8 cellular contexts compared by ENCODE assay signal in genomic region chr17:35849469-35850348, GRCh38. TPM values are rescaled to one million over a fixed set of nuclear protein-coding genes. Genes with fewer than 3 reads are reported as not detected.
DNase-seq lines count a peak whose midpoint lies in the region; ATAC-seq and TF ChIP-seq lines count a peak whose summit lies in the region.

No MANE protein-coding gene starts in this region.

- peaks cover 29% of the 10 kb centered on the region for H3K36me3 ChIP-seq in left ventricle myocardium inferior
- H3K36me3 ChIP-seq in gastrocnemius medialis, result peaks cover 3 to 37% of the 10 kb centered on the region in 2 donors

- H3K27ac ChIP-seq in left ventricle myocardium inferior (replicated peaks) (no peak overlapping the region), gastrocnemius medialis (no peak overlapping the region)

- peak overlapping the region in 1 of 2 donors; percentile 85 for H3K27ac Mint-ChIP-seq in activated naive CD4-positive, alpha-beta T cell treated with anti-CD3 and anti-CD28 coated beads, Interleukin-2, amount 50 U/mL, for 72 hours

- intact Hi-C loops in left ventricle myocardium inferior (cut with micrococcal nuclease), result no loop called here
- intact Hi-C loops in gastrocnemius medialis (cut with DNase I; ENCODE audit: low total_unique reads), result no loop called here

- DNase-seq in Daoy (ENCODE audit: low read depth), result peak; percentile 47
- DNase-seq in LNCaP clone FGC (ENCODE audit: low read depth), result peak; percentile 33
- DNase-seq in SHP77 treated with DMSO at 0.1 percent for 48 hours (lab: John Stamatoyannopoulos, UW), result peak; percentile 8
- DNase-seq in activated naive CD4-positive, alpha-beta T cell treated with anti-CD3 and anti-CD28 coated beads, Interleukin-2, amount 50 U/mL, for 72 hours (ENCODE audit: low spot score in 2 of 2), result peak in 1 of 2 donors; percentile 58
- DNase-seq in left ventricle myocardium inferior, result no peak
- no peak for DNase-seq in gastrocnemius medialis

- in situ Hi-C loops in gastrocnemius medialis (cut with MboI; ENCODE audit: low sequenced_read_pairs in 4 of 4), result loop anchor here in 1 of 4 donors (25.0 kb wide), 1 partner anchor 113 kb away; no protein-coding TSS in a partner anchor

- no peaks in the 10 kb centered on the region for H3K9me3 Mint-ChIP-seq in activated naive CD4-positive, alpha-beta T cell treated with anti-CD3 and anti-CD28 coated beads, Interleukin-2, amount 50 U/mL, for 72 hours

- H3K27me3 ChIP-seq in left ventricle myocardium inferior (ENCODE audit: low read depth), result no peaks in the 10 kb centered on the region
- no peaks in the 10 kb centered on the region for H3K27me3 ChIP-seq in gastrocnemius medialis

- TF ChIP-seq CTCF in LNCaP clone FGC (IDR thresholded peaks at IDR 0.05; ENCODE audit: control insufficient read depth, extremely low read depth, insufficient read depth) (peak; percentile 85), left ventricle myocardium inferior (IDR thresholded peaks at IDR 0.05; ENCODE audit: borderline replicate concordance) (peak; percentile 74), gastrocnemius medialis (IDR thresholded peaks at IDR 0.05 in 4 of 5, conservative IDR thresholded peaks at IDR 0.05 in 1 of 5) (peak; percentile 24 to 60 (median 44))

- TF ChIP-seq POLR2A in gastrocnemius medialis (IDR thresholded peaks at IDR 0.05), result no peak

- H3K36me3 Mint-ChIP-seq in activated naive CD4-positive, alpha-beta T cell treated with anti-CD3 and anti-CD28 coated beads, Interleukin-2, amount 50 U/mL, for 72 hours, result peaks cover 9 to 10% of the 10 kb centered on the region in 2 donors

- H3K9me3 ChIP-seq in left ventricle myocardium inferior (replicated peaks), result no peaks in the 10 kb centered on the region
- no peaks in the 10 kb centered on the region for H3K9me3 ChIP-seq in gastrocnemius medialis

- peak; percentile 78 to 79 for ATAC-seq in activated naive CD4-positive, alpha-beta T cell treated with anti-CD3 and anti-CD28 coated beads, Interleukin-2, amount 50 U/mL, for 72 hours
- no peak for ATAC-seq in gastrocnemius medialis
- no peak for ATAC-seq in HG03159 (IDR thresholded peaks at IDR 0.05; ENCODE audit: unreplicated experiment)
- ATAC-seq in GM21381 (IDR thresholded peaks at IDR 0.05; ENCODE audit: unreplicated experiment), result no peak

- no peak overlapping the region for H3K4me3 ChIP-seq in LNCaP clone FGC (ENCODE audit: low read depth, low read length)
- H3K4me3 ChIP-seq in left ventricle myocardium inferior, result no peak overlapping the region
- no peak overlapping the region for H3K4me3 ChIP-seq in gastrocnemius medialis

- H3K4me1 ChIP-seq in left ventricle myocardium inferior, result peaks cover 15% of the 10 kb centered on the region
- H3K4me1 ChIP-seq in gastrocnemius medialis, result no peaks in the 10 kb centered on the region

RNA-seq across cellular contexts. Expression of gene HEATR9, which starts 19.0 kb away (rescaled TPM):
- not detected in 2 replicates for total RNA-seq in Daoy (2014; rRNA removed; shearing (Covaris generic))
- not detected for total RNA-seq in activated naive CD4-positive, alpha-beta T cell treated with anti-CD3 and anti-CD28 coated beads, Interleukin-2, amount 50 U/mL, for 72 hours
- total RNA-seq in left ventricle myocardium inferior (not detected), gastrocnemius medialis (not detected)

RNA-seq across cellular contexts. Expression of gene CCL5, which starts 30.5 kb away (rescaled TPM):
- 9.0 and 14.4 TPM in 2 replicates for total RNA-seq in Daoy (2014; rRNA removed; shearing (Covaris generic))
- total RNA-seq in activated naive CD4-positive, alpha-beta T cell treated with anti-CD3 and anti-CD28 coated beads, Interleukin-2, amount 50 U/mL, for 72 hours, result 10 to 100 TPM; 13.1 to 14.7 TPM
- 0.60 TPM for total RNA-seq in left ventricle myocardium inferior
- total RNA-seq in gastrocnemius medialis, result 1 to 10 TPM in 3 of 4 donors, under 1 TPM in 1; 0.55 to 2.1 (median 1.8) TPM

RNA-seq across cellular contexts. Expression of gene TAF15, which starts 40.4 kb away (rescaled TPM):
- total RNA-seq in Daoy (2014; rRNA removed; shearing (Covaris generic)), result 12.1 and 15.9 TPM in 2 replicates
- total RNA-seq in activated naive CD4-positive, alpha-beta T cell treated with anti-CD3 and anti-CD28 coated beads, Interleukin-2, amount 50 U/mL, for 72 hours, result 100 to 1,000 TPM; 283 to 312 TPM
- total RNA-seq in left ventricle myocardium inferior, result 113 TPM
- 10 to 100 TPM; 25.2 to 39.5 (median 31.6) TPM for total RNA-seq in gastrocnemius medialis

RNA-seq across cellular contexts. Expression of gene MMP28, which starts 54.3 kb away (rescaled TPM):
- 0.40 TPM in 1 of 2 replicates, not detected in the other for total RNA-seq in Daoy (2014; rRNA removed; shearing (Covaris generic))
- under 1 TPM in 1 of 2 donors, not detected in 1; 0.74 TPM for total RNA-seq in activated naive CD4-positive, alpha-beta T cell treated with anti-CD3 and anti-CD28 coated beads, Interleukin-2, amount 50 U/mL, for 72 hours
- total RNA-seq in left ventricle myocardium inferior (3.0 TPM), gastrocnemius medialis (10 to 100 TPM in 1 of 4 donors, 1 to 10 TPM in 3; 3.1 to 10.3 (median 5.9) TPM)

Comparison
In these comparisons a context has a peak if more than half of its experiments do, and no peak if none do; other contexts are left out.
1. DNase-seq: peak in Daoy (single experiment), LNCaP clone FGC (single experiment) and SHP77 treated with DMSO at 0.1 percent for 48 hours (single experiment); none in left ventricle myocardium inferior (single experiment) and gastrocnemius medialis (0 of 2).
2. ATAC-seq: peak in activated naive CD4-positive, alpha-beta T cell treated with anti-CD3 and anti-CD28 coated beads, Interleukin-2, amount 50 U/mL, for 72 hours (2 of 2); none in gastrocnemius medialis (0 of 2), HG03159 (single experiment) and GM21381 (single experiment).
3. Peak in every context shown above with its lines, with median percentiles within 50 percentile points of each other: CTCF ChIP-seq.